ENCODE assay signal across 32 cellular contexts in genomic region chr7:38329340-38329739, GRCh38.
"Had no signal": no experiment of that assay in that cellular context is flagged by ENCODE, and none has a peak within 500 bp of the region (broad histone marks: within the 10 kb centered on the region; RNA-seq: fewer than 3 reads in every experiment).

No MANE protein-coding gene starts in this region.

- H3K4me1 ChIP-seq: ascending aorta, breast epithelium, colonic mucosa, esophagus muscularis mucosa, foreskin keratinocyte, gastrocnemius medialis had no signal

- H3K9me3 Mint-ChIP-seq: activated CD4-positive, alpha-beta memory T cell treated with anti-CD3 and anti-CD28 coated beads, Interleukin-2, amount 10 ng/mL, durations not matched to agents 7 days and 5 days; activated CD4-positive, alpha-beta T cell treated with anti-CD3 and anti-CD28 coated beads, Interleukin-2, amount 10 ng/mL, durations not matched to agents 7 days and 5 days; activated naive CD4-positive, alpha-beta T cell treated with anti-CD3 and anti-CD28 coated beads, Interleukin-2, amount 10 ng/mL, durations not matched to agents 7 days and 5 days; activated naive CD4-positive, alpha-beta T cell treated with anti-CD3 and anti-CD28 coated beads, Interleukin-2, amount 50 U/mL, for 72 hours; activated naive CD8-positive, alpha-beta T cell treated with anti-CD3 and anti-CD28 coated beads, Interleukin-2, amount 10 ng/mL, durations not matched to agents 7 days and 5 days; activated T-cell treated with anti-CD3 and anti-CD28 coated beads, Interleukin-2, amount 50 U/mL, for 24 hours; activated T-cell treated with anti-CD3 and anti-CD28 coated beads, Interleukin-2, amount 50 U/mL, for 72 hours; dendritic cell treated with granulocyte-macrophage colony-stimulating factor and Interleukin-4, amounts not matched to agents 40 ng/mL and 50 ng/mL, for 4 days had no signal

- H3K36me3 ChIP-seq: ascending aorta, breast epithelium, cardiac muscle cell, colonic mucosa, esophagus muscularis mucosa, gastrocnemius medialis had no signal

- H3K27ac ChIP-seq: ascending aorta, breast epithelium, cardiac muscle cell, colonic mucosa, dorsolateral prefrontal cortex, esophagus muscularis mucosa, foreskin keratinocyte, gastrocnemius medialis had no signal

- H3K36me3 Mint-ChIP-seq: activated naive CD4-positive, alpha-beta T cell treated with anti-CD3 and anti-CD28 coated beads, Interleukin-2, amount 10 ng/mL, durations not matched to agents 7 days and 5 days; activated naive CD4-positive, alpha-beta T cell treated with anti-CD3 and anti-CD28 coated beads, Interleukin-2, amount 50 U/mL, for 72 hours; activated naive CD8-positive, alpha-beta T cell treated with anti-CD3 and anti-CD28 coated beads, Interleukin-2, amount 10 ng/mL, durations not matched to agents 7 days and 5 days; brain had no signal

- H3K27me3 ChIP-seq: ascending aorta, breast epithelium, cardiac muscle cell, colonic mucosa, esophagus muscularis mucosa, foreskin keratinocyte, gastrocnemius medialis had no signal

- DNase-seq: activated CD4-positive, alpha-beta memory T cell treated with anti-CD3 and anti-CD28 coated beads, Interleukin-2, amount 10 ng/mL, durations not matched to agents 7 days and 5 days; activated CD4-positive, alpha-beta T cell treated with anti-CD3 and anti-CD28 coated beads for 36 hours; activated CD4-positive, alpha-beta T cell treated with anti-CD3 and anti-CD28 coated beads, Interleukin-2, amount 10 ng/mL, durations not matched to agents 7 days and 5 days; activated CD4-positive, alpha-beta T cell treated with anti-CD3 and anti-CD28 coated beads, Interleukin-2, amount 50 U/mL, for 4 hours; activated CD4-positive, CD25-positive, alpha-beta regulatory T cell; activated CD4-positive, CD25-positive, alpha-beta regulatory T cell treated with anti-CD3 and anti-CD28 coated beads, Interleukin-2, amount 50 U/mL, for 72 hours; activated CD8-positive, alpha-beta memory T cell treated with anti-CD3 and anti-CD28 coated beads, Interleukin-2, amount 50 U/mL, for 48 hours; activated gamma-delta T cell; activated naive CD4-positive, alpha-beta T cell; activated naive CD4-positive, alpha-beta T cell treated with anti-CD3 and anti-CD28 coated beads, Interleukin-2, amount 10 ng/mL, durations not matched to agents 7 days and 5 days; activated naive CD8-positive, alpha-beta T cell treated with anti-CD3 and anti-CD28 coated beads, Interleukin-2, amount 10 ng/mL, durations not matched to agents 7 days and 5 days; activated T-cell treated with anti-CD3 and anti-CD28 coated beads for 4 hours; activated T-cell treated with anti-CD3 and anti-CD28 coated beads, Interleukin-2, amount 50 U/mL, for 24 hours; activated T-cell treated with anti-CD3 and anti-CD28 coated beads, Interleukin-2, amount 50 U/mL, for 72 hours; central memory CD4-positive, alpha-beta T cell; cerebellar nuclear complex; colonic mucosa; dorsolateral prefrontal cortex; effector memory CD4-positive, alpha-beta T cell; erythroblast; foreskin keratinocyte; gastrocnemius medialis; glutamatergic neuron; SW 1271; T-helper 2 cell had no signal

- H3K4me3 ChIP-seq: ascending aorta, breast epithelium, cardiac muscle cell, colonic mucosa, dorsolateral prefrontal cortex, esophagus muscularis mucosa, gastrocnemius medialis had no signal

- H3K27me3 Mint-ChIP-seq: activated CD4-positive, alpha-beta memory T cell treated with anti-CD3 and anti-CD28 coated beads, Interleukin-2, amount 10 ng/mL, durations not matched to agents 7 days and 5 days; activated CD4-positive, alpha-beta T cell treated with anti-CD3 and anti-CD28 coated beads for 36 hours; activated CD4-positive, alpha-beta T cell treated with anti-CD3 and anti-CD28 coated beads, Interleukin-2, amount 10 ng/mL, durations not matched to agents 7 days and 5 days; activated naive CD8-positive, alpha-beta T cell treated with anti-CD3 and anti-CD28 coated beads, Interleukin-2, amount 10 ng/mL, durations not matched to agents 7 days and 5 days; activated T-cell treated with anti-CD3 and anti-CD28 coated beads, Interleukin-2, amount 50 U/mL, for 24 hours; brain; dendritic cell treated with granulocyte-macrophage colony-stimulating factor and Interleukin-4, amounts not matched to agents 40 ng/mL and 50 ng/mL, for 4 days had no signal

- H3K9me3 ChIP-seq: ascending aorta, breast epithelium, colonic mucosa, esophagus muscularis mucosa, gastrocnemius medialis had no signal

- H3K27ac Mint-ChIP-seq: activated CD4-positive, alpha-beta memory T cell treated with anti-CD3 and anti-CD28 coated beads, Interleukin-2, amount 10 ng/mL, durations not matched to agents 7 days and 5 days; activated CD4-positive, alpha-beta T cell treated with anti-CD3 and anti-CD28 coated beads for 36 hours; activated naive CD4-positive, alpha-beta T cell treated with anti-CD3 and anti-CD28 coated beads, Interleukin-2, amount 10 ng/mL, durations not matched to agents 7 days and 5 days; activated naive CD4-positive, alpha-beta T cell treated with anti-CD3 and anti-CD28 coated beads, Interleukin-2, amount 50 U/mL, for 72 hours; activated T-cell treated with anti-CD3 and anti-CD28 coated beads, Interleukin-2, amount 50 U/mL, for 72 hours; brain; dendritic cell treated with granulocyte-macrophage colony-stimulating factor and Interleukin-4, amounts not matched to agents 40 ng/mL and 50 ng/mL, for 4 days had no signal

- ATAC-seq: foreskin keratinocyte, gastrocnemius medialis had no signal

- H3K4me3 Mint-ChIP-seq: activated CD4-positive, alpha-beta memory T cell treated with anti-CD3 and anti-CD28 coated beads, Interleukin-2, amount 10 ng/mL, durations not matched to agents 7 days and 5 days; activated CD4-positive, alpha-beta T cell treated with anti-CD3 and anti-CD28 coated beads for 36 hours; activated CD4-positive, alpha-beta T cell treated with anti-CD3 and anti-CD28 coated beads, Interleukin-2, amount 10 ng/mL, durations not matched to agents 7 days and 5 days; activated naive CD4-positive, alpha-beta T cell treated with anti-CD3 and anti-CD28 coated beads, Interleukin-2, amount 10 ng/mL, durations not matched to agents 7 days and 5 days; activated naive CD8-positive, alpha-beta T cell treated with anti-CD3 and anti-CD28 coated beads, Interleukin-2, amount 10 ng/mL, durations not matched to agents 7 days and 5 days; activated T-cell treated with anti-CD3 and anti-CD28 coated beads, Interleukin-2, amount 50 U/mL, for 24 hours; brain; dendritic cell treated with granulocyte-macrophage colony-stimulating factor and Interleukin-4, amounts not matched to agents 40 ng/mL and 50 ng/mL, for 4 days had no signal
